ENCODE assay signal across 18 cellular contexts in the genomic region with DNA sequence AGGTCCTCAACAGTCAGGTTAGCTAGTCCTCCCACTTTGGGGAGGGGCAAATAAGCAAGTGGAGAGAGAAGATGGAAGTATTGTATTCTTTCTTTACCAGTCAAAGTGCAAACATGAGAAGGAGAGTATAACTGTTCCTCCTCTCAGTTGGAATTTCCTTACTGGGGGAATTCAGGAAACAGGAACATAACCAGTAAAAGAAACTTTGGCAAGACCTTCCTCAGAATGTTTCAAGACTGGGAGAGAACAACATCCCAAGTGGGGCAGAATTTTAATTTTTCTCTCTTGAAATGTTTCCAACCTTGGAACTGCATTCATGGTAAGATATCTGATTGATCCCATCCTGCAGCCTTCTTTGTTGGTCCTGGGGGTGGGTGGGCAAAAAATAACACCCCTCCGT.
DNase-seq lines count a peak whose midpoint lies in the region; ATAC-seq and TF ChIP-seq lines count a peak whose summit lies in the region.
"Had no signal": no experiment of that assay in that cellular context is flagged by ENCODE, and none has a peak within 500 bp of the region (broad histone marks: within the 10 kb centered on the region; RNA-seq: fewer than 3 reads in every experiment).

No MANE protein-coding gene starts in this region.

- H3K9me3 ChIP-seq in SK-N-MC (ENCODE audit: low read depth, low read length) (no peaks in the 10 kb centered on the region), thyroid gland (no peaks in the 10 kb centered on the region), upper lobe of right lung (no peaks in the 10 kb centered on the region)
- H3K9me3 ChIP-seq: HAP-1, right lobe of liver, SJSA1 had no signal

- H3K9ac ChIP-seq in SK-N-MC (ENCODE audit: insufficient read length): no peak overlapping the region

- intact Hi-C loops in thyroid gland (cut with DNase I): no loop called here
- intact Hi-C loops in upper lobe of right lung (cut with DNase I): no loop called here

- H3K27me3 Mint-ChIP-seq in osteocyte (ENCODE audit: unreplicated experiment): no peaks in the 10 kb centered on the region
- H3K27me3 Mint-ChIP-seq: activated CD4-positive, alpha-beta memory T cell treated with anti-CD3 and anti-CD28 coated beads, Interleukin-2, amount 10 ng/mL, durations not matched to agents 7 days and 5 days; CD4-positive, CD25-positive, alpha-beta regulatory T cell had no signal

- H3K27ac ChIP-seq in SK-N-MC (peak overlapping the region; percentile 56; the same call in 1 of the 2 replicates), thyroid gland (peak overlapping the region; percentile 5 to 58 (median 21)), upper lobe of right lung (no peak overlapping the region)
- H3K27ac ChIP-seq: right lobe of liver, SJSA1 had no signal

- no peaks in the 10 kb centered on the region for H3K36me3 Mint-ChIP-seq in osteocyte (ENCODE audit: unreplicated experiment)
- H3K36me3 Mint-ChIP-seq: CD4-positive, CD25-positive, alpha-beta regulatory T cell; WTC11 had no signal

- H3K4me3 ChIP-seq in SK-N-MC (no peak overlapping the region), fibroblast of the aortic adventitia (ENCODE audit: low read depth, low read length) (no peak overlapping the region), thyroid gland (replicated peaks in 1 of 3) (no peak overlapping the region), upper lobe of right lung (no peak overlapping the region)
- H3K4me3 ChIP-seq: HAP-1, right lobe of liver, SJSA1 had no signal

- ATAC-seq in upper lobe of right lung: no peak
- no peak for ATAC-seq in GM19351 (IDR thresholded peaks at IDR 0.05; ENCODE audit: unreplicated experiment)
- ATAC-seq: right lobe of liver, WTC11 had no signal

- TF ChIP-seq CTCF in fibroblast of the aortic adventitia (IDR thresholded peaks at IDR 0.05; ENCODE audit: insufficient read depth, low read length) (no peak), osteocyte (IDR thresholded peaks at IDR 0.05) (no peak), thyroid gland (IDR thresholded peaks at IDR 0.05) (no peak), upper lobe of right lung (IDR thresholded peaks at IDR 0.05) (no peak)

- H3K27ac Mint-ChIP-seq in osteocyte (ENCODE audit: unreplicated experiment): peak overlapping the region; percentile 31
- H3K27ac Mint-ChIP-seq: activated CD4-positive, alpha-beta memory T cell treated with anti-CD3 and anti-CD28 coated beads, Interleukin-2, amount 10 ng/mL, durations not matched to agents 7 days and 5 days; CD4-positive, CD25-positive, alpha-beta regulatory T cell; WTC11 had no signal

- WGBS in thyroid gland, 2 donors: 0% methylated on average over 1 of the region's 1 CpG

- H3K27me3 ChIP-seq in thyroid gland (no peaks in the 10 kb centered on the region), upper lobe of right lung (no peaks in the 10 kb centered on the region)
- H3K27me3 ChIP-seq: right lobe of liver, SJSA1 had no signal

- H3K9me3 Mint-ChIP-seq in osteocyte (ENCODE audit: unreplicated experiment): no peaks in the 10 kb centered on the region
- H3K9me3 Mint-ChIP-seq: activated CD4-positive, alpha-beta memory T cell treated with anti-CD3 and anti-CD28 coated beads, Interleukin-2, amount 10 ng/mL, durations not matched to agents 7 days and 5 days had no signal

- peaks cover 21% of the 10 kb centered on the region for H3K4me1 Mint-ChIP-seq in osteocyte (ENCODE audit: unreplicated experiment)
- H3K4me1 Mint-ChIP-seq: activated CD4-positive, alpha-beta memory T cell treated with anti-CD3 and anti-CD28 coated beads, Interleukin-2, amount 10 ng/mL, durations not matched to agents 7 days and 5 days; CD4-positive, CD25-positive, alpha-beta regulatory T cell; WTC11 had no signal

- H3K4me1 ChIP-seq in thyroid gland (peaks cover 10 to 11% of the 10 kb centered on the region in 2 donors), upper lobe of right lung (peaks cover 9% of the 10 kb centered on the region)
- H3K4me1 ChIP-seq: HAP-1, right lobe of liver, SJSA1 had no signal

- DNase-seq in SK-N-MC (ENCODE audit: low read depth, low spot score) (no peak), fibroblast of the aortic adventitia (ENCODE audit: low read depth) (peak; percentile 47), osteocyte (ENCODE audit: extremely low spot score, unreplicated experiment) (no peak), thyroid gland (no peak), NCI-H2227 treated with DMSO at 0.1 percent for 48 hours (lab: John Stamatoyannopoulos, UW) (no peak), upper lobe of right lung (no peak), pons (ENCODE audit: low spot score) (no peak)
- DNase-seq: activated CD4-positive, alpha-beta memory T cell treated with anti-CD3 and anti-CD28 coated beads, Interleukin-2, amount 10 ng/mL, durations not matched to agents 7 days and 5 days; activated naive CD4-positive, alpha-beta T cell; CD4-positive, CD25-positive, alpha-beta regulatory T cell; NCI-H1436; NCI-H774; right lobe of liver; stimulated activated naive CD4-positive, alpha-beta T cell had no signal

- no peak for TF ChIP-seq POLR2A in thyroid gland (IDR thresholded peaks at IDR 0.05)

- H3K4me3 Mint-ChIP-seq in osteocyte (ENCODE audit: unreplicated experiment): no peak overlapping the region
- H3K4me3 Mint-ChIP-seq: activated CD4-positive, alpha-beta memory T cell treated with anti-CD3 and anti-CD28 coated beads, Interleukin-2, amount 10 ng/mL, durations not matched to agents 7 days and 5 days; CD4-positive, CD25-positive, alpha-beta regulatory T cell; WTC11 had no signal

- H3K36me3 ChIP-seq in SK-N-MC (ENCODE audit: insufficient read depth, low read length) (no peaks in the 10 kb centered on the region), thyroid gland (no peaks in the 10 kb centered on the region), upper lobe of right lung (no peaks in the 10 kb centered on the region)
- H3K36me3 ChIP-seq: HAP-1, right lobe of liver, SJSA1 had no signal
